17 cellular contexts compared by ENCODE assay signal in the genomic region with DNA sequence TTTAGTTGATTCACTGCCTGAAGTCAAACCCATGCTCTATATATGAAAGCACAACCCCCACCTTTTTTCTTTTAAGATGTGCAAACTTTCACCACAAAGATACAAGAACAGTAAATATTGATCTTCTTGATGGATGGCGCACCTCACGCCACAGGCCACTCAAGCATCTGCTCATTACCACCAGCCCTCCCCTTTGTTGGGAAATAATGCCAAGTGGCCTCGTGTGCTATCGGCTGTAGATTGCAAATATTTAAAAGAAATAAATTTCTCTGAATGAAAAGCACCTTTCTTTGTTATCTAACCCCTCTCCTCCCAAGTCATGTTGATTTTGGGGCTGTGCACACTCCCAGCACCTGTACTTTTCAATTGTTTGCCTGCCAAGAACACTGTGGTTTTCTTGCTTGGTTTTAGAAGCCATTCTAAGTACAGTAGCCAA.
DNase-seq lines count a peak whose midpoint lies in the region; ATAC-seq and TF ChIP-seq lines count a peak whose summit lies in the region.
"Had no signal": no experiment of that assay in that cellular context is flagged by ENCODE, and none has a peak within 500 bp of the region (broad histone marks: within the 10 kb centered on the region; RNA-seq: fewer than 3 reads in every experiment).

No MANE protein-coding gene starts in this region.

- H3K9me3 Mint-ChIP-seq in naive thymus-derived CD8-positive, alpha-beta T cell: peaks cover 0 to 3% (median 0%) of the 10 kb centered on the region in 9 donors
- H3K9me3 Mint-ChIP-seq: dendritic cell treated with granulocyte-macrophage colony-stimulating factor and Interleukin-4, amounts not matched to agents 40 ng/mL and 50 ng/mL, for 4 days had no signal

- H3K36me3 Mint-ChIP-seq in naive thymus-derived CD8-positive, alpha-beta T cell: peaks cover 0 to 7% (median 0%) of the 10 kb centered on the region in 3 donors

- DNase-seq in GM12865 (ENCODE audit: low read depth) (peak; percentile 18), NCI-H146 (lab: John Stamatoyannopoulos, UW) (peak; percentile 99), NCI-H510A treated with DMSO at 0.1 percent for 48 hours (lab: John Stamatoyannopoulos, UW) (peak; percentile 94), activated gamma-delta T cell (lab: John Stamatoyannopoulos, UW) (no peak), SKM-1 (lab: John Stamatoyannopoulos, UW; ENCODE audit: unreplicated experiment) (no peak)
- DNase-seq in naive thymus-derived CD8-positive, alpha-beta T cell: peak in 4 of 10 donors; percentile 2 to 47 (median 32)
- DNase-seq: AML-193, erythroblast, HFFc6, islet precursor cell, midbrain, NCI-H524, occipital lobe had no signal

- H3K4me3 Mint-ChIP-seq in naive thymus-derived CD8-positive, alpha-beta T cell: peak overlapping the region; percentile 18 to 62 (median 36)
- H3K4me3 Mint-ChIP-seq: dendritic cell treated with granulocyte-macrophage colony-stimulating factor and Interleukin-4, amounts not matched to agents 40 ng/mL and 50 ng/mL, for 4 days; HFFc6 had no signal

- peak overlapping the region; percentile 14 to 81 (median 67) for H3K27ac Mint-ChIP-seq in naive thymus-derived CD8-positive, alpha-beta T cell
- H3K27ac Mint-ChIP-seq: dendritic cell treated with granulocyte-macrophage colony-stimulating factor and Interleukin-4, amounts not matched to agents 40 ng/mL and 50 ng/mL, for 4 days; HFFc6 had no signal

- POLR2A ChIA-PET in naive thymus-derived CD8-positive, alpha-beta T cell (lab: Charles Lee): no interaction called here

- H3K4me1 Mint-ChIP-seq in naive thymus-derived CD8-positive, alpha-beta T cell: peaks cover 22 to 39% (median 30%) of the 10 kb centered on the region in 4 donors

- no peak for TF ChIP-seq CTCF in GM12865 (IDR thresholded peaks at IDR 0.05; ENCODE audit: insufficient read depth, low read depth, low read length, missing control alignments)

- H3K4me3 ChIP-seq in GM12865 (ENCODE audit: low read depth, low read length): no peak overlapping the region
- H3K4me3 ChIP-seq: upper lobe of left lung had no signal

- ATAC-seq in naive thymus-derived CD8-positive, alpha-beta T cell: peak; percentile 63 to 85
- no peak for ATAC-seq in GM19467 (IDR thresholded peaks at IDR 0.05; ENCODE audit: unreplicated experiment)
- ATAC-seq: SK-N-SH treated with all-trans-retinoic acid at 6 μM for 48 hours had no signal

- H3K27me3 Mint-ChIP-seq in naive thymus-derived CD8-positive, alpha-beta T cell: no peaks in the 10 kb centered on the region

Comparison
In these comparisons a context has a peak if more than half of its experiments do, and no peak if none do; other contexts are left out.
1. DNase-seq: peak in GM12865 (single experiment), NCI-H146 (single experiment) and NCI-H510A treated with DMSO at 0.1 percent for 48 hours (single experiment); none in activated gamma-delta T cell (single experiment) and SKM-1 (single experiment).